Comparison of ENCODE assay signal across 23 cellular contexts in genomic region chr11:130804306-130805077, GRCh38.
DNase-seq lines count a peak whose midpoint lies in the region; ATAC-seq, FAIRE-seq and TF ChIP-seq lines count a peak whose summit lies in the region.
"Had no signal": no experiment of that assay in that cellular context is flagged by ENCODE, and none has a peak within 500 bp of the region (broad histone marks: within the 10 kb centered on the region; RNA-seq: fewer than 3 reads in every experiment).

No MANE protein-coding gene starts in this region.

- DNase-seq in DMS 273 (lab: John Stamatoyannopoulos, UW; ENCODE audit: unreplicated experiment) (peak; percentile 1), DMS 273 treated with DMSO at 0.1 percent for 48 hours (lab: John Stamatoyannopoulos, UW) (no peak), GM12878 (ENCODE audit: low read depth, low spot score) (peak; percentile 40), neural progenitor cell (ENCODE audit: low spot score) (no peak), ureter (ENCODE audit: low spot score) (peak; percentile 39), DMS114 treated with DMSO at 0.1 percent for 48 hours (lab: John Stamatoyannopoulos, UW; ENCODE audit: unreplicated experiment) (no peak), AML-193 (lab: John Stamatoyannopoulos, UW) (no peak)
- DNase-seq: ACHN; CD8-positive, alpha-beta memory T cell; DND-41; Kasumi-1; NCI-H1092; NCI-H1436; NCI-H2029; NCI-H526 treated with DMSO at 0.1 percent for 48 hours; PC-3; Right ventricle myocardium superior had no signal

- no TSS peak for BruUV-seq in GM12878 (replicated peaks; lab: Mats Ljungman, UMichigan)

- intact Hi-C loops in GM12878 (cut with micrococcal nuclease; ENCODE audit: unreplicated experiment), result loop anchor here (5.0 kb wide), 1 partner anchor 37 kb away; no protein-coding TSS in a partner anchor

- FAIRE-seq in GM12878 (lab: Jason Lieb, UNC), result no peak
- FAIRE-seq: GM18507, H1 had no signal

- H3K27ac Mint-ChIP-seq in neural progenitor cell, result no peak overlapping the region
- H3K27ac Mint-ChIP-seq: CD8-positive, alpha-beta memory T cell had no signal

- H3K4me2 ChIP-seq in GM12878 (ENCODE audit: control insufficient read depth, insufficient read depth) (no peak overlapping the region), neural progenitor cell (no peak overlapping the region)

- CTCF ChIA-PET in GM12878 (lab: Yijun Ruan, JAX), result interaction anchor here (1.3 kb wide), 1 partner anchor 58 kb away, joined by 5 read pairs; no protein-coding TSS in a partner anchor

- H2AFZ ChIP-seq in GM12878 (ENCODE audit: control insufficient read depth, low read depth, low read length) (no peak overlapping the region), neural progenitor cell (replicated peaks) (peak overlapping the region; percentile 62)

- H3K9me3 ChIP-seq in GM12878 (replicated peaks; ENCODE audit: control insufficient read depth, insufficient read depth, low read length) (no peaks in the 10 kb centered on the region), neural progenitor cell (ENCODE audit: low read depth) (no peaks in the 10 kb centered on the region)

- no peak overlapping the region for H3K9ac ChIP-seq in GM12878 (ENCODE audit: control insufficient read depth, insufficient read depth, low read length)
- no peak overlapping the region for H3K9ac ChIP-seq in neural progenitor cell

- ATAC-seq in GM12878 (peak; percentile 38), HG03025 (IDR thresholded peaks at IDR 0.05; ENCODE audit: low FRiP score, unreplicated experiment) (no peak)
- ATAC-seq: HCT116, PC-3 had no signal

- H4K20me1 ChIP-seq in GM12878 (ENCODE audit: control insufficient read depth, insufficient read depth) (no peaks in the 10 kb centered on the region), neural progenitor cell (ENCODE audit: low read depth) (no peaks in the 10 kb centered on the region)

- H3K4me3 ChIP-seq in GM12878, result no peak overlapping the region
- H3K4me3 ChIP-seq in neural progenitor cell, result no peak overlapping the region

- TF ChIP-seq EP300 in GM12878 (IDR thresholded peaks at IDR 0.05; ENCODE audit: borderline replicate concordance in 1 of 2, control insufficient read depth in 1 of 2, low read depth in 2 of 2, low read length in 2 of 2), result no peak

- POLR2A ChIA-PET in GM12878 (lab: Charles Lee), result no interaction called here

- no peaks in the 10 kb centered on the region for H3F3A ChIP-seq in neural progenitor cell (ENCODE audit: low read depth)

- no peaks in the 10 kb centered on the region for H3K27me3 Mint-ChIP-seq in neural progenitor cell (ENCODE audit: insufficient read depth, low read depth)

- H3K27ac ChIP-seq in GM12878 (ENCODE audit: control insufficient read depth, insufficient read depth), result no peak overlapping the region
- no peak overlapping the region for H3K27ac ChIP-seq in neural progenitor cell
- H3K27ac ChIP-seq: 22Rv1, C4-2B had no signal

- TF ChIP-seq CTCF in GM12878 (IDR thresholded peaks at IDR 0.05 in 2 of 3, conservative IDR thresholded peaks at IDR 0.05 in 1 of 3; ENCODE audit: control insufficient read depth in 2 of 3, extremely low read depth in 1 of 3, insufficient read depth in 1 of 3, low read depth in 3 of 3, low read length in 3 of 3) (no peak), neural progenitor cell (IDR thresholded peaks at IDR 0.05) (no peak)

- H3K4me1 Mint-ChIP-seq in neural progenitor cell, result peaks cover 25% of the 10 kb centered on the region
- H3K4me1 Mint-ChIP-seq: CD8-positive, alpha-beta memory T cell had no signal

- no peak for TF ChIP-seq POLR2A in GM12878 (IDR thresholded peaks at IDR 0.05; ENCODE audit: low read depth, low read length)

- H3K27me3 ChIP-seq in GM12878 (replicated peaks in 1 of 2; ENCODE audit: control insufficient read depth in 2 of 2, insufficient read depth in 2 of 2, low read length in 1 of 2) (0 out of 4 replicates have a peak, but pooled peaks cover 0 to 3% of the 10 kb centered on the region in 2 experiments), neural progenitor cell (no peaks in the 10 kb centered on the region)

- H3K4me1 ChIP-seq in GM12878 (ENCODE audit: control insufficient read depth, insufficient read depth, low read length) (no peaks in the 10 kb centered on the region), neural progenitor cell (peaks cover 17% of the 10 kb centered on the region)

- no peak overlapping the region for H3K4me3 Mint-ChIP-seq in neural progenitor cell
- H3K4me3 Mint-ChIP-seq: CD8-positive, alpha-beta memory T cell had no signal

- in situ Hi-C loops in GM12878 (cut with MboI), result no loop called here

- RAD21 ChIA-PET in GM12878 (lab: Charles Lee; ENCODE audit: unreplicated experiment), result no interaction called here

- WGBS in GM12878 (ENCODE audit: insufficient coverage, insufficient replicate concordance, low lambda C conversion rate, missing lambda C conversion rate), result 39% methylated on average over 12 of the region's 12 CpGs

- H3K9me3 Mint-ChIP-seq in neural progenitor cell, result peaks cover 2% of the 10 kb centered on the region
- H3K9me3 Mint-ChIP-seq: CD8-positive, alpha-beta memory T cell had no signal

- no peak for TF ChIP-seq RAD21 in GM12878 (IDR thresholded peaks at IDR 0.05; ENCODE audit: insufficient read depth, low read depth, low read length)

- no peaks in the 10 kb centered on the region for H3K36me3 Mint-ChIP-seq in neural progenitor cell
- H3K36me3 Mint-ChIP-seq: CD8-positive, alpha-beta memory T cell had no signal

- H3K36me3 ChIP-seq in GM12878 (ENCODE audit: control insufficient read depth in 2 of 2, insufficient read depth in 2 of 2, low read length in 1 of 2) (no peaks in the 10 kb centered on the region), neural progenitor cell (no peaks in the 10 kb centered on the region)

- SMC1A ChIA-PET in GM12878 (lab: Charles Lee; ENCODE audit: uncharacterized antibody, unreplicated experiment), result interaction anchor here (0.8 to 2.1 kb wide), 3 partner anchors 14 to 58 kb away, joined by 3 to 5 read pairs (median 3); no protein-coding TSS in a partner anchor

- H3K79me2 ChIP-seq in GM12878 (ENCODE audit: control insufficient read depth, insufficient read depth, low read length) (no peaks in the 10 kb centered on the region), neural progenitor cell (ENCODE audit: low read depth) (no peaks in the 10 kb centered on the region)

TF ChIP-seq in GM12878, 131 proteins besides CTCF, POLR2A, EP300 and RAD21:
- TF ChIP-seq WRNIP1 (IDR thresholded peaks at IDR 0.05; ENCODE audit: borderline replicate concordance, low read depth, low read length), result no peak
- TF ChIP-seq MTA3 (IDR thresholded peaks at IDR 0.05; ENCODE audit: borderline replicate concordance, low read length), result no peak
- TF ChIP-seq FOXK2 (IDR thresholded peaks at IDR 0.05), result no peak
- TF ChIP-seq SP1 (IDR thresholded peaks at IDR 0.05; ENCODE audit: low read depth, low read length), result no peak
- TF ChIP-seq PAX5 (IDR thresholded peaks at IDR 0.05; ENCODE audit: borderline replicate concordance, low read depth, low read length), result no peak
- TF ChIP-seq SUPT20H (IDR thresholded peaks at IDR 0.05; ENCODE audit: borderline replicate concordance, control insufficient read depth, low read depth, low read length), result no peak
- TF ChIP-seq ZNF207 (IDR thresholded peaks at IDR 0.05; ENCODE audit: borderline replicate concordance), result no peak
- no peak for TF ChIP-seq HDAC2 (IDR thresholded peaks at IDR 0.05)

Comparison
In these comparisons a context has a peak if more than half of its experiments do, and no peak if none do; other contexts are left out.
1. DNase-seq: peak in DMS 273 (single experiment), GM12878 (single experiment) and ureter (single experiment); none in DMS 273 treated with DMSO at 0.1 percent for 48 hours (single experiment), neural progenitor cell (single experiment), DMS114 treated with DMSO at 0.1 percent for 48 hours (single experiment) and AML-193 (0 of 2).